ENCODE assay signal across 9 cellular contexts in the genomic region with DNA sequence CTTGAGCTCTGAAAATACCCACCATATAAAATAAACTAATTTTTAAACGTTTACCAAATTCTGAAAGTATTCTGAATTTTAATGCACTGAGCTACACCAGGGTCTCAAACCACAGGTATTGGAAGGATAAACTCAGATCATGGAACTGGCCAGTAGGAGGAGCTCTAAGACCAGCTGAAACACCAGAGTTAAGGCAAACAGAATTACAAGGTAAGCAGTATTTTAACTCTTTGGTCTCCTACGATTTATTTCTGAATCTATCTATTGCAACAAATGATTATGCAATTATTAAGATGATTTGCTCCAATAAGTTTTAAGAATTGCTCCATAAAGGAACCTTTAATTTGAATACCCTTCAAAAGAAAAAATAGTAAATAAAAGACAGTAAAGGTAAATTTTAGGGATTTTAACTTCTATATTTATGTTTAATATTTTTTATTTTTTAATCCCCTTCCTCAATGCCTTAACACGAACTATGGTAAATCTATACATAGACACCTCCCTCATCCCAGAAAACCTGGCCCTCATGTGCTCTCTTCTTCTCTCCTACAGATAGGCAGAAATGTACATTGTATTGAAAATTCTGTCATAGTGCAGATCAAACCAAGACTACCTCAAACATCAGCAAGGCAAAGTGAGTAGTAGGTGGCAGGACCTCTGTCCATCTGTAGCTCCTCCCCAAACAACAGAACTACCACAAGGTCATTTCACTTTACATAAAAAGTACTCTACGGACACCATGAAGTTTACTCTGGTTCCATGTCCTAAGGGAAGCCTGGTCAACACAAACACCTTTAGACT. TPM values are rescaled to one million over a fixed set of nuclear protein-coding genes. Genes with fewer than 3 reads are reported as not detected.
DNase-seq lines count a peak whose midpoint lies in the region; ATAC-seq and TF ChIP-seq lines count a peak whose summit lies in the region.
"Had no signal": no experiment of that assay in that cellular context is flagged by ENCODE, and none has a peak within 500 bp of the region (broad histone marks: within the 10 kb centered on the region; RNA-seq: fewer than 3 reads in every experiment).

No MANE protein-coding gene starts in this region.

- peaks cover 11% of the 10 kb centered on the region for H3K4me1 ChIP-seq in KMS-11 (ENCODE audit: low read depth, poor library complexity, severe bottlenecking)
- no peaks in the 10 kb centered on the region for H3K4me1 ChIP-seq in RWPE2 (ENCODE audit: insufficient read depth, poor library complexity, severe bottlenecking)
- no peaks in the 10 kb centered on the region for H3K4me1 ChIP-seq in ovary (ENCODE audit: insufficient read depth)

- H3K9me3 ChIP-seq in RWPE2 (ENCODE audit: severe bottlenecking) (no peaks in the 10 kb centered on the region), ovary (no peaks in the 10 kb centered on the region)

- no peaks in the 10 kb centered on the region for H3K9me3 Mint-ChIP-seq in activated T-helper 2 cell treated with anti-CD3 and anti-CD28 coated beads, Interferon-gamma antibody, Interleukin-2, Interleukin-4, amounts not matched to agents 10 μg/mL and 5 μg/mL and 100 μg/mL, durations not matched to agents 14 hours and 24 hours and 36 hours

- intact Hi-C loops in activated T-helper 2 cell treated with anti-CD3 and anti-CD28 coated beads, Interferon-gamma antibody, Interleukin-2, Interleukin-4, amounts not matched to agents 10 μg/mL and 5 μg/mL and 100 μg/mL, durations not matched to agents 14 hours and 24 hours and 36 hours (cut with micrococcal nuclease) = loop anchor here (1.0 to 5.0 kb wide), 3 partner anchors 231 to 742 kb away; partner anchors contain the start of gene MED23
- intact Hi-C loops in ovary (cut with DNase I) = loop anchor here (2.0 to 10.0 kb wide), 6 partner anchors 179 to 279 kb away; partner anchors contain the start of gene EPB41L2 (in 1 of the 4)

- no peaks in the 10 kb centered on the region for H3K36me3 Mint-ChIP-seq in activated T-helper 2 cell treated with anti-CD3 and anti-CD28 coated beads, Interferon-gamma antibody, Interleukin-2, Interleukin-4, amounts not matched to agents 10 μg/mL and 5 μg/mL and 100 μg/mL, durations not matched to agents 14 hours and 24 hours and 36 hours (ENCODE audit: low read depth)

- no peaks in the 10 kb centered on the region for H3K4me1 Mint-ChIP-seq in activated T-helper 2 cell treated with anti-CD3 and anti-CD28 coated beads, Interferon-gamma antibody, Interleukin-2, Interleukin-4, amounts not matched to agents 10 μg/mL and 5 μg/mL and 100 μg/mL, durations not matched to agents 14 hours and 24 hours and 36 hours (ENCODE audit: low read depth)

- 25 to 30% (median 27%) methylated on average over 4 of the region's 4 CpGs for WGBS in ovary, 3 donors

- TF ChIP-seq EP300 in ovary (IDR thresholded peaks at IDR 0.05) = no peak

- H3K36me3 ChIP-seq in KMS-11 (ENCODE audit: insufficient read depth) = no peaks in the 10 kb centered on the region
- H3K36me3 ChIP-seq in RWPE2 (ENCODE audit: low read depth) = peaks cover 25% of the 10 kb centered on the region
- H3K36me3 ChIP-seq in ovary = no peaks in the 10 kb centered on the region

- TF ChIP-seq CTCF in KMS-11 (conservative IDR thresholded peaks at IDR 0.05; ENCODE audit: low read depth, low read length) = peak; percentile 90
- TF ChIP-seq CTCF in RWPE2 (IDR thresholded peaks at IDR 0.05; ENCODE audit: poor library complexity, severe bottlenecking) = peak; percentile 94
- peak; percentile 74 for TF ChIP-seq CTCF in foreskin fibroblast (IDR thresholded peaks at IDR 0.05; ENCODE audit: low read depth, low read length)
- TF ChIP-seq CTCF in ovary (IDR thresholded peaks at IDR 0.05) = peak; percentile 68 to 94 (median 90)

- H3K4me3 Mint-ChIP-seq in activated T-helper 2 cell treated with anti-CD3 and anti-CD28 coated beads, Interferon-gamma antibody, Interleukin-2, Interleukin-4, amounts not matched to agents 10 μg/mL and 5 μg/mL and 100 μg/mL, durations not matched to agents 14 hours and 24 hours and 36 hours (ENCODE audit: low read depth) = no peak overlapping the region

- DNase-seq in ELR (ENCODE audit: low read depth) = peak; percentile 84
- DNase-seq in RWPE2 (ENCODE audit: low spot score) = no peak
- peak; percentile 35 for DNase-seq in activated T-helper 2 cell treated with anti-CD3 and anti-CD28 coated beads, Interferon-gamma antibody, Interleukin-2, Interleukin-4, amounts not matched to agents 10 μg/mL and 5 μg/mL and 100 μg/mL, durations not matched to agents 14 hours and 24 hours and 36 hours (ENCODE audit: low spot score)
- peak; percentile 46 to 86 for DNase-seq in foreskin fibroblast
- peak in 4 of 5 donors; percentile 53 to 82 (median 66) for DNase-seq in ovary
- DNase-seq in ureter (ENCODE audit: low spot score) = peak; percentile 78

- ATAC-seq in GM21723 (IDR thresholded peaks at IDR 0.05; ENCODE audit: unreplicated experiment) (peak; percentile 96), RWPE2 (ENCODE audit: low read depth) (peak; percentile 90)

- H3K27ac ChIP-seq in KMS-11 (no peak overlapping the region), RWPE2 (ENCODE audit: poor library complexity, severe bottlenecking) (no peak overlapping the region), ovary (no peak overlapping the region)
- H3K27ac ChIP-seq: skin epidermis had no signal

- no peaks in the 10 kb centered on the region for H4K20me1 ChIP-seq in KMS-11 (ENCODE audit: insufficient read depth)

- H3K79me2 ChIP-seq in KMS-11 (ENCODE audit: insufficient read depth, low read depth) = no peaks in the 10 kb centered on the region

- H3K4me3 ChIP-seq in KMS-11 (IDR thresholded peaks at IDR 0.05; ENCODE audit: insufficient read depth, low read depth, low read length) (no peak overlapping the region), RWPE2 (ENCODE audit: severe bottlenecking) (no peak overlapping the region), foreskin fibroblast (ENCODE audit: low read depth in 1 of 2, low read length in 2 of 2) (no peak overlapping the region), ovary (no peak overlapping the region)
- H3K4me3 ChIP-seq: skin epidermis had no signal

- no peak overlapping the region for H3K9ac ChIP-seq in KMS-11

- no peak for TF ChIP-seq POLR2A in ovary (IDR thresholded peaks at IDR 0.05)

- H3K27me3 ChIP-seq in KMS-11 (ENCODE audit: insufficient read depth, low read depth) = no peaks in the 10 kb centered on the region
- H3K27me3 ChIP-seq in RWPE2 (ENCODE audit: insufficient read depth, poor library complexity, severe bottlenecking) = no peaks in the 10 kb centered on the region
- no peaks in the 10 kb centered on the region for H3K27me3 ChIP-seq in ovary

- no peak overlapping the region for H3K4me2 ChIP-seq in KMS-11

- H3K27ac Mint-ChIP-seq in activated T-helper 2 cell treated with anti-CD3 and anti-CD28 coated beads, Interferon-gamma antibody, Interleukin-2, Interleukin-4, amounts not matched to agents 10 μg/mL and 5 μg/mL and 100 μg/mL, durations not matched to agents 14 hours and 24 hours and 36 hours = no peak overlapping the region

- no peak overlapping the region for H2AFZ ChIP-seq in KMS-11 (ENCODE audit: low read depth)

- H3K27me3 Mint-ChIP-seq in activated T-helper 2 cell treated with anti-CD3 and anti-CD28 coated beads, Interferon-gamma antibody, Interleukin-2, Interleukin-4, amounts not matched to agents 10 μg/mL and 5 μg/mL and 100 μg/mL, durations not matched to agents 14 hours and 24 hours and 36 hours (ENCODE audit: low read depth) = peaks cover 1% of the 10 kb centered on the region

RNA-seq across cellular contexts. Expression of gene SMLR1, which starts 58.4 kb away (rescaled TPM):
- total RNA-seq in activated T-helper 2 cell treated with anti-CD3 and anti-CD28 coated beads, Interferon-gamma antibody, Interleukin-2, Interleukin-4, amounts not matched to agents 10 μg/mL and 5 μg/mL and 100 μg/mL, durations not matched to agents 14 hours and 24 hours and 36 hours = not detected in 2 replicates
- total RNA-seq in ovary (under 1 TPM in 2 of 7 donors, not detected in 5; 0.08 to 0.12 TPM), ureter (not detected)
- under 1 TPM; 0.19 to 0.40 TPM for polyA plus RNA-seq in ovary
